20 cellular contexts compared by ENCODE assay signal in the genomic region with DNA sequence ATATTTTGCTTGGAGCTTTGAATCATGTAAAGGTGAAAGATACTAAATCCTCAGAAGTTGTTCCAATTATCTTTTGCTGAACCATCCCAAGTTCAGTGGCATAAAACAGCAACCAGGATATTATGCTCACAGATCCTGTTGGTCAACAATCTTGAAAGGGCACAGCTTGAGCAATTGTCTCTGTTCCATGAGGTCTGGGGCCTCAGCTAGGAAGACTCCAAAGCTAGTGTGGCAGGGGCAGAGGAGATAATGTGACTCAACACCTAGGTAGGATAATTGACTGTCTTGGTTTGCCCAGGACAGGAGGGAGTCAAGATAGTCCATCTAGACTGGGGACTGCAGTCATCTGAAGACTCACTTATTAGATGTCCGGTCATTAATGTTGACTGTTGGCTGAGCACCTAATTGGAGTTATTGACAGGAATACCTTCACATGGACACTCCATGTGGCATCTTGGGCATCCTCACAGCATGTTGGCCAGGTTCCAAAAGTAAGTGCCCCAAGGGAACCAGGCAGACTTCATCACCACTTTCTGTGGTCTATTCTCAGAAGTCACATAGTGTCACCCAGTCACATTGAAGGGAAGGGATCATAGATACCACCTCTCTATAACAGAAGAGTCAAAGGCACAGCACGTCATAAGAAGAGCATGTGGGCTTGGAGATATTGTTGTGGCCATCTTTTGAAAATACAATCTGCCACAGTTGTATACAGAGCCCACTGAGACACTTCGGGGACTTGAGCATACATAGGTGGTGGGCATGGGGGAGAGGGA.
"Had no signal": no experiment of that assay in that cellular context is flagged by ENCODE, and none has a peak within 500 bp of the region (broad histone marks: within the 10 kb centered on the region; RNA-seq: fewer than 3 reads in every experiment).

No MANE protein-coding gene starts in this region.

- H3K4me3 Mint-ChIP-seq: effector memory CD8-positive, alpha-beta T cell; natural killer cell had no signal

- H3K4me1 Mint-ChIP-seq: natural killer cell had no signal

- H3K27ac ChIP-seq: gastrocnemius medialis, lower lobe of right lung, neutrophil, parathyroid adenoma, sigmoid colon, spleen, testis, tibial artery, upper lobe of left lung had no signal

- ATAC-seq: effector memory CD8-positive, alpha-beta T cell; gastrocnemius medialis; left ventricle myocardium superior; lower lobe of right lung; natural killer cell; right cardiac atrium had no signal

- H3K4me3 ChIP-seq: gastrocnemius medialis, lower lobe of right lung, sigmoid colon, spleen, testis, tibial artery, upper lobe of left lung had no signal

- H3K4me1 ChIP-seq: gastrocnemius medialis, lower lobe of right lung, parathyroid adenoma, sigmoid colon, spleen, testis, tibial artery, upper lobe of left lung had no signal

- H3K36me3 Mint-ChIP-seq: natural killer cell had no signal

- H3K9me3 ChIP-seq: gastrocnemius medialis, lower lobe of right lung, neutrophil, sigmoid colon, spleen, testis, tibial artery, upper lobe of left lung had no signal

- H2AFZ ChIP-seq: parathyroid adenoma had no signal

- H3K27me3 Mint-ChIP-seq: progenitor cell of endocrine pancreas had no signal

- H3K27ac Mint-ChIP-seq: effector memory CD8-positive, alpha-beta T cell; natural killer cell; progenitor cell of endocrine pancreas had no signal

- H3K36me3 ChIP-seq: gastrocnemius medialis, lower lobe of right lung, neutrophil, sigmoid colon, spleen, tibial artery, upper lobe of left lung had no signal

- H3K9ac ChIP-seq: parathyroid adenoma had no signal

- H3K79me2 ChIP-seq: parathyroid adenoma had no signal

- H3K27me3 ChIP-seq: gastrocnemius medialis, neutrophil, sigmoid colon, testis, tibial artery had no signal

- H3K9me3 Mint-ChIP-seq: effector memory CD8-positive, alpha-beta T cell; natural killer cell had no signal

- DNase-seq: cortex of kidney; effector memory CD8-positive, alpha-beta T cell; foreskin fibroblast; gastrocnemius medialis; head of caudate nucleus; left ventricle myocardium superior; lower lobe of right lung; natural killer cell; right cardiac atrium; sigmoid colon; spleen; stimulated activated CD4-positive, alpha-beta T cell treated with anti-CD3 and anti-CD28 coated beads, Interleukin-4, amount 100 ng/mL, for 4 hours; stimulated activated naive CD4-positive, alpha-beta T cell; substantia nigra; testis; tibial artery; upper lobe of left lung had no signal
